In genomic region chr11:120211522-120212258, GRCh38 we compare ENCODE assay signal across 8 cellular contexts. TPM values are rescaled to one million over a fixed set of nuclear protein-coding genes. Genes with fewer than 3 reads are reported as not detected.
DNase-seq lines count a peak whose midpoint lies in the region; ATAC-seq, FAIRE-seq and TF ChIP-seq lines count a peak whose summit lies in the region.

No MANE protein-coding gene starts in this region.

- TF ChIP-seq CTCF in RWPE2 (IDR thresholded peaks at IDR 0.05; ENCODE audit: poor library complexity, severe bottlenecking): no peak
- no peak for TF ChIP-seq CTCF in esophagus muscularis mucosa (IDR thresholded peaks at IDR 0.05)
- no peak for TF ChIP-seq CTCF in psoas muscle (IDR thresholded peaks at IDR 0.05)

- TF ChIP-seq EP300 in esophagus muscularis mucosa (IDR thresholded peaks at IDR 0.05): no peak

- intact Hi-C loops in esophagus muscularis mucosa (cut with DNase I) (loop anchor here (5.0 kb wide), 1 partner anchor 34 kb away; no protein-coding TSS in a partner anchor), psoas muscle (cut with DNase I) (no loop called here)

- peaks cover 19% of the 10 kb centered on the region for H3K4me1 ChIP-seq in RWPE2 (ENCODE audit: insufficient read depth, poor library complexity, severe bottlenecking)
- peaks cover 35 to 84% (median 76%) of the 10 kb centered on the region in 4 donors for H3K4me1 ChIP-seq in esophagus muscularis mucosa
- peaks cover 9% of the 10 kb centered on the region for H3K4me1 ChIP-seq in psoas muscle

- ATAC-seq in RWPE2 (ENCODE audit: low read depth): peak; percentile 19; the same call in 2 of the 3 replicates
- ATAC-seq in psoas muscle: no peak

- no peak for TF ChIP-seq POLR2A in esophagus muscularis mucosa (IDR thresholded peaks at IDR 0.05; ENCODE audit: low read depth)
- no peak for TF ChIP-seq POLR2A in H54 (IDR thresholded peaks at IDR 0.05; ENCODE audit: low read depth, low read length)

- H3K27me3 ChIP-seq in H7 (ENCODE audit: control insufficient read depth, insufficient read depth, low read length) (peaks cover 76% of the 10 kb centered on the region), RWPE2 (ENCODE audit: insufficient read depth, poor library complexity, severe bottlenecking) (no peaks in the 10 kb centered on the region), esophagus muscularis mucosa (no peaks in the 10 kb centered on the region), psoas muscle (ENCODE audit: insufficient read depth in 3 of 3, low read length in 2 of 3) (peaks cover 0 to 23% (median 3%) of the 10 kb centered on the region in 3 donors)

- FAIRE-seq in H54 (lab: Jason Lieb, UNC): no peak

- no peaks in the 10 kb centered on the region for H3K36me3 ChIP-seq in H7 (replicated peaks; ENCODE audit: control insufficient read depth, insufficient read depth, low read length)
- no peaks in the 10 kb centered on the region for H3K36me3 ChIP-seq in RWPE2 (ENCODE audit: low read depth)
- peaks cover 0 to 5% (median 2%) of the 10 kb centered on the region in 4 donors for H3K36me3 ChIP-seq in esophagus muscularis mucosa
- no peaks in the 10 kb centered on the region for H3K36me3 ChIP-seq in psoas muscle (ENCODE audit: insufficient read depth in 1 of 2, low read depth in 1 of 2)

- H3K4me3 ChIP-seq in H7 (ENCODE audit: insufficient read depth, low read depth, low read length) (peak overlapping the region; percentile 53), RWPE2 (ENCODE audit: severe bottlenecking) (peak overlapping the region; percentile 93), esophagus muscularis mucosa (peak overlapping the region; percentile 71 to 91 (median 76)), psoas muscle (peak overlapping the region; percentile 68)

- 30% methylated on average over 15 of the region's 18 CpGs for WGBS in esophagus muscularis mucosa
- WGBS in psoas muscle, 3 donors: 29 to 40% (median 31%) methylated on average over 18 of the region's 18 CpGs

- H3K27ac ChIP-seq in RWPE2 (ENCODE audit: poor library complexity, severe bottlenecking) (peak overlapping the region; percentile 40), esophagus muscularis mucosa (replicated peaks in 1 of 4) (peak overlapping the region; percentile 80 to 84 (median 80)), psoas muscle (peak overlapping the region; percentile 23)

- no peaks in the 10 kb centered on the region for H3K9me3 ChIP-seq in RWPE2 (ENCODE audit: severe bottlenecking)
- H3K9me3 ChIP-seq in esophagus muscularis mucosa: no peaks in the 10 kb centered on the region
- no peaks in the 10 kb centered on the region for H3K9me3 ChIP-seq in psoas muscle

- DNase-seq in H7: no peak
- no peak for DNase-seq in RWPE2 (ENCODE audit: low spot score)
- no peak for DNase-seq in esophagus muscularis mucosa (ENCODE audit: extremely low spot score)
- no peak for DNase-seq in psoas muscle
- no peak for DNase-seq in H54 (ENCODE audit: insufficient read length, low spot score)
- no peak for DNase-seq in COLO829 (ENCODE audit: low spot score)
- no peak for DNase-seq in stimulated activated CD4-positive, alpha-beta T cell treated with anti-CD3 and anti-CD28 coated beads, Interleukin-4, amount 100 ng/mL, for 24 hours
- no peak for DNase-seq in DMS153 treated with DMSO at 0.1 percent for 48 hours (lab: John Stamatoyannopoulos, UW; ENCODE audit: unreplicated experiment)

RNA-seq across cellular contexts. Expression of gene OAF, which starts 0.9 kb away (rescaled TPM):
- total RNA-seq in H7 (2014; rRNA removed; shearing (Covaris generic)): 11.6 and 15.8 TPM in 2 replicates
- total RNA-seq in esophagus muscularis mucosa: 10 to 100 TPM; 30.7 to 66.1 (median 58.1) TPM
- total RNA-seq in psoas muscle: 10 to 100 TPM in 2 of 4 donors, 1 to 10 TPM in 2; 5.6 to 15.3 (median 9.4) TPM
- 1 to 10 TPM; 3.2 to 9.0 (median 8.1) TPM for polyA plus RNA-seq in psoas muscle

RNA-seq across cellular contexts. Expression of gene POU2F3, which starts 28.2 kb away (rescaled TPM):
- total RNA-seq in H7 (2014; rRNA removed; shearing (Covaris generic)): 0.81 TPM in 1 of 2 replicates, not detected in the other
- not detected for total RNA-seq in esophagus muscularis mucosa
- not detected for total RNA-seq in psoas muscle
- polyA plus RNA-seq in psoas muscle: not detected

Comparison
In these comparisons a context has a peak if more than half of its experiments do, and no peak if none do; other contexts are left out.
1. H3K27ac ChIP-seq: peak in every context shown above with its lines; median percentile 80 in esophagus muscularis mucosa; 40 in RWPE2; 23 in psoas muscle.